In genomic region chr10:19111501-19112267, GRCh38 we compare ENCODE assay signal across 1 cellular context.
TF ChIP-seq lines count a peak whose summit lies in the region.

No MANE protein-coding gene starts in this region.

TF ChIP-seq in IMR-90, 13 proteins besides CTCF, POLR2A, EP300 and RAD21:
- TF ChIP-seq RCOR1 (IDR thresholded peaks at IDR 0.05; ENCODE audit: insufficient replicate concordance, low read length) (no peak), CEBPB (IDR thresholded peaks at IDR 0.05; ENCODE audit: low read depth, low read length) (no peak)
